In the genomic region with DNA sequence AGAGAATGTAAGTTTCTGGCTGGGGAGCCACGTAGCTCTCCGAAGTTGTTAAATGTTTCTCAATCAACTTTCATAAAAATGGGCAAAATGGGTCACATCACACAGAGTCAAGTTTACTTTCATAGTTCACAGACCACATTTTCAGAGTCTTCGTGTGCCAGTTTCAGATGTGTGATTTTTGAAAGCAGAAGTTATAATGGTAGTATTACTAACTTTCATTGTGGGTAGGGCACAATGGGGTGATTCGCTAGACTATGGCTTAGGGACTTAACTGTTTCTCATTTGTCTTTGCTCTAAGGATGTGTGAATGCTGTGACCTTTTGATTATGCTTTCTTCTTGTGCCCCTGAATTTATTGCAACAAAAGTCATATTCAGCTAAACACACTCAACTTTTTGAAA, we compare ENCODE assay signal across 14 cellular contexts.
DNase-seq lines count a peak whose midpoint lies in the region; ATAC-seq and TF ChIP-seq lines count a peak whose summit lies in the region.
"Had no signal": no experiment of that assay in that cellular context is flagged by ENCODE, and none has a peak within 500 bp of the region (broad histone marks: within the 10 kb centered on the region; RNA-seq: fewer than 3 reads in every experiment).

No MANE protein-coding gene starts in this region.

- peak overlapping the region; percentile 3; the same call in 1 of the 2 replicates for H2BK120ac ChIP-seq in IMR-90 (ENCODE audit: low read depth, low read length)

- no peak overlapping the region for H3K27ac ChIP-seq in IMR-90 (ENCODE audit: insufficient read depth, low read length)
- H3K27ac ChIP-seq: cardiac muscle cell, SJSA1, stomach had no signal

- peak overlapping the region; percentile 63; the same call in 1 of the 2 replicates for H2AK5ac ChIP-seq in IMR-90 (ENCODE audit: low read depth, low read length)

- no peak for TF ChIP-seq CTCF in IMR-90 (conservative IDR thresholded peaks at IDR 0.05; ENCODE audit: low read depth, low read length)

- TF ChIP-seq RAD21 in IMR-90 (IDR thresholded peaks at IDR 0.05; ENCODE audit: low read length), result no peak

- no peak overlapping the region for H3K9ac ChIP-seq in IMR-90 (ENCODE audit: low read depth, low read length)

- no peaks in the 10 kb centered on the region for H4K20me1 ChIP-seq in IMR-90 (ENCODE audit: insufficient read depth, low read length)

- H3K36me3 Mint-ChIP-seq in activated T-helper 2 cell treated with anti-CD3 and anti-CD28 coated beads, Interferon-gamma antibody, Interleukin-2, Interleukin-4, amounts not matched to agents 10 μg/mL and 5 μg/mL and 100 μg/mL, durations not matched to agents 14 hours and 24 hours and 36 hours (ENCODE audit: low read depth), result peaks cover 87% of the 10 kb centered on the region

- no peak overlapping the region for H3K56ac ChIP-seq in IMR-90 (ENCODE audit: extremely low read depth, insufficient read depth, low read length)

- no peak overlapping the region for H2BK20ac ChIP-seq in IMR-90 (ENCODE audit: low read depth, low read length)

- H3K4ac ChIP-seq in IMR-90 (ENCODE audit: low read depth, low read length), result peak overlapping the region; percentile 25; the same call in 1 of the 2 replicates

- DNase-seq in stimulated activated naive CD4-positive, alpha-beta T cell treated with Interleukin-2 at 50 U/mL for 16 hours (lab: John Stamatoyannopoulos, UW), result peak; percentile 31
- DNase-seq in stimulated activated naive CD4-positive, alpha-beta T cell (lab: John Stamatoyannopoulos, UW), result no peak
- no peak for DNase-seq in IMR-90
- DNase-seq in activated T-helper 2 cell treated with anti-CD3 and anti-CD28 coated beads, Interferon-gamma antibody, Interleukin-2, Interleukin-4, amounts not matched to agents 10 μg/mL and 5 μg/mL and 100 μg/mL, durations not matched to agents 14 hours and 24 hours and 36 hours (ENCODE audit: low spot score), result no peak
- no peak for DNase-seq in NCI-H2196 treated with DMSO at 0.1 percent for 48 hours (lab: John Stamatoyannopoulos, UW; ENCODE audit: unreplicated experiment)
- DNase-seq in KBM-7, result no peak
- DNase-seq in HEK293T (ENCODE audit: extremely low spot score), result no peak
- no peak for DNase-seq in NCI-H774 (lab: John Stamatoyannopoulos, UW)
- DNase-seq: activated effector memory CD4-positive, alpha-beta T cell treated with anti-CD3 and anti-CD28 coated beads, Interleukin-2, amount 50 U/mL, for 16 hours; kidney; NCI-H1930; stomach had no signal

- H3K4me2 ChIP-seq in IMR-90 (ENCODE audit: low read depth, low read length), result no peak overlapping the region

- H4K5ac ChIP-seq in IMR-90 (ENCODE audit: low read depth, low read length), result no peak overlapping the region

- peak overlapping the region; percentile 37; the same call in 1 of the 2 replicates for H4K91ac ChIP-seq in IMR-90 (ENCODE audit: insufficient read depth, low read depth, low read length)

- no peak overlapping the region for H4K8ac ChIP-seq in IMR-90 (ENCODE audit: low read depth in 2 of 2, low read length in 2 of 2)

- H3K14ac ChIP-seq in IMR-90 (replicated peaks; ENCODE audit: low read depth, low read length), result peak overlapping the region; percentile 57; the same call in 1 of the 2 replicates

- H3K4me1 ChIP-seq in IMR-90 (ENCODE audit: control insufficient read depth, insufficient read depth, low read length), result peaks cover 18% of the 10 kb centered on the region

- intact Hi-C loops in IMR-90 (cut with micrococcal nuclease), result no loop called here
- intact Hi-C loops in activated T-helper 2 cell treated with anti-CD3 and anti-CD28 coated beads, Interferon-gamma antibody, Interleukin-2, Interleukin-4, amounts not matched to agents 10 μg/mL and 5 μg/mL and 100 μg/mL, durations not matched to agents 14 hours and 24 hours and 36 hours (cut with micrococcal nuclease), result loop anchor here (1.0 to 5.0 kb wide), 7 partner anchors 9 to 436 kb away; no protein-coding TSS in a partner anchor

- no peak overlapping the region for H2AFZ ChIP-seq in IMR-90 (replicated peaks; ENCODE audit: low read length, poor library complexity)

- peak overlapping the region; percentile 20 for H3K4me3 Mint-ChIP-seq in activated T-helper 2 cell treated with anti-CD3 and anti-CD28 coated beads, Interferon-gamma antibody, Interleukin-2, Interleukin-4, amounts not matched to agents 10 μg/mL and 5 μg/mL and 100 μg/mL, durations not matched to agents 14 hours and 24 hours and 36 hours (ENCODE audit: low read depth)

- H3K27me3 Mint-ChIP-seq in activated T-helper 2 cell treated with anti-CD3 and anti-CD28 coated beads, Interferon-gamma antibody, Interleukin-2, Interleukin-4, amounts not matched to agents 10 μg/mL and 5 μg/mL and 100 μg/mL, durations not matched to agents 14 hours and 24 hours and 36 hours (ENCODE audit: low read depth), result no peaks in the 10 kb centered on the region

- WGBS in IMR-90 (ENCODE audit: extremely low coverage in 2 of 2, insufficient read length in 1 of 2), 2 experiments, result no CpG with 5 or more reads among the region's 4 CpGs

- peak overlapping the region; percentile 53; the same call in 1 of the 2 replicates for H3K23ac ChIP-seq in IMR-90 (ENCODE audit: low read depth, low read length)

- no TSS peak for BruUV-seq in IMR-90 (replicated peaks; lab: Mats Ljungman, UMichigan)

- peaks cover 78% of the 10 kb centered on the region for H3K4me1 Mint-ChIP-seq in activated T-helper 2 cell treated with anti-CD3 and anti-CD28 coated beads, Interferon-gamma antibody, Interleukin-2, Interleukin-4, amounts not matched to agents 10 μg/mL and 5 μg/mL and 100 μg/mL, durations not matched to agents 14 hours and 24 hours and 36 hours (ENCODE audit: low read depth)

- no peak overlapping the region for H2BK5ac ChIP-seq in IMR-90 (ENCODE audit: low read depth, low read length, poor library complexity, severe bottlenecking)

- 0 out of 3 replicates have a peak overlapping the region, but pooled peaks have one; percentile 10 for H2BK15ac ChIP-seq in IMR-90 (ENCODE audit: low read depth, low read length)

- peak overlapping the region; percentile 74 for H3K27ac Mint-ChIP-seq in activated T-helper 2 cell treated with anti-CD3 and anti-CD28 coated beads, Interferon-gamma antibody, Interleukin-2, Interleukin-4, amounts not matched to agents 10 μg/mL and 5 μg/mL and 100 μg/mL, durations not matched to agents 14 hours and 24 hours and 36 hours

- peaks cover 10% of the 10 kb centered on the region for H3K9me1 ChIP-seq in IMR-90 (ENCODE audit: insufficient read depth, low read length)

- H3K9me3 ChIP-seq in IMR-90 (ENCODE audit: control insufficient read depth, insufficient read depth, low read length), result no peaks in the 10 kb centered on the region
- H3K9me3 ChIP-seq: SJSA1, stomach had no signal

- H3K9me3 Mint-ChIP-seq in activated T-helper 2 cell treated with anti-CD3 and anti-CD28 coated beads, Interferon-gamma antibody, Interleukin-2, Interleukin-4, amounts not matched to agents 10 μg/mL and 5 μg/mL and 100 μg/mL, durations not matched to agents 14 hours and 24 hours and 36 hours, result no peaks in the 10 kb centered on the region

- H3K27me3 ChIP-seq in IMR-90 (ENCODE audit: control insufficient read depth, insufficient read depth, low read length), result no peaks in the 10 kb centered on the region
- H3K27me3 ChIP-seq: cardiac muscle cell, SJSA1, stomach had no signal

- CTCF ChIA-PET in IMR-90 (lab: Yijun Ruan, JAX) (interaction anchor here (0.6 kb wide), 2 partner anchors 109 to 244 kb away, joined by 3 read pairs; no protein-coding TSS in a partner anchor), HEK293T (lab: Yijun Ruan, JAX) (no interaction called here)

- POLR2A ChIA-PET in IMR-90 (lab: Charles Lee; ENCODE audit: unreplicated experiment) (no interaction called here), HEK293T (lab: Yijun Ruan, JAX) (no interaction called here)

- peaks cover 26 to 67% of the 10 kb centered on the region in 2 experiments for H3K79me1 ChIP-seq in IMR-90 (ENCODE audit: low read depth in 1 of 2, low read length in 2 of 2)

- in situ Hi-C loops in IMR-90 (cut with MboI; ENCODE audit: low sequenced_read_pairs) (no loop called here), KBM-7 (cut with MboI; ENCODE audit: low pct_unique_long_range_greater_than_20kb, low sequenced_read_pairs) (no loop called here)

- H3K18ac ChIP-seq in IMR-90 (ENCODE audit: low read depth, low read length), result no peak overlapping the region

- dilution Hi-C loops in IMR-90 (cut with HindIII; ENCODE audit: low sequenced_read_pairs, unreplicated experiment), result no loop called here

- H2AK9ac ChIP-seq in IMR-90 (replicated peaks; ENCODE audit: low read depth, low read length, poor library complexity), result no peak overlapping the region

- no peaks in the 10 kb centered on the region for H3K36me3 ChIP-seq in IMR-90 (ENCODE audit: control insufficient read depth, insufficient read depth, low read length)
- H3K36me3 ChIP-seq: cardiac muscle cell, stomach had no signal

- TF ChIP-seq POLR2A in IMR-90 (IDR thresholded peaks at IDR 0.05; ENCODE audit: low read depth, low read length), result no peak

- H3K4me3 ChIP-seq in IMR-90 (ENCODE audit: insufficient read depth, low read depth, low read length), result no peak overlapping the region
- H3K4me3 ChIP-seq: cardiac muscle cell, SJSA1, stomach had no signal

- ATAC-seq in IMR-90 (ENCODE audit: low read depth), result no peak

TF ChIP-seq in IMR-90, 13 proteins besides CTCF, POLR2A, EP300 and RAD21 (continues in another document):
- TF ChIP-seq, protein P1, sequence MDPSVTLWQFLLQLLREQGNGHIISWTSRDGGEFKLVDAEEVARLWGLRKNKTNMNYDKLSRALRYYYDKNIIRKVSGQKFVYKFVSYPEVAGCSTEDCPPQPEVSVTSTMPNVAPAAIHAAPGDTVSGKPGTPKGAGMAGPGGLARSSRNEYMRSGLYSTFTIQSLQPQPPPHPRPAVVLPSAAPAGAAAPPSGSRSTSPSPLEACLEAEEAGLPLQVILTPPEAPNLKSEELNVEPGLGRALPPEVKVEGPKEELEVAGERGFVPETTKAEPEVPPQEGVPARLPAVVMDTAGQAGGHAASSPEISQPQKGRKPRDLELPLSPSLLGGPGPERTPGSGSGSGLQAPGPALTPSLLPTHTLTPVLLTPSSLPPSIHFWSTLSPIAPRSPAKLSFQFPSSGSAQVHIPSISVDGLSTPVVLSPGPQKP (IDR thresholded peaks at IDR 0.05; ENCODE audit: borderline replicate concordance, low read depth, low read length), result no peak
- no peak for TF ChIP-seq CEBPB (IDR thresholded peaks at IDR 0.05; ENCODE audit: low read depth, low read length)

TF ChIP-seq in HEK293T, 16 proteins besides CTCF, POLR2A, EP300 and RAD21:
- TF ChIP-seq FOXK2 (IDR thresholded peaks at IDR 0.05) (no peak), TARDBP (IDR thresholded peaks at IDR 0.05) (no peak), BHLHE40 (IDR thresholded peaks at IDR 0.05; ENCODE audit: borderline replicate concordance) (no peak), ZNF384 (IDR thresholded peaks at IDR 0.05) (no peak), NFRKB (IDR thresholded peaks at IDR 0.05) (no peak), FOXA1 (IDR thresholded peaks at IDR 0.05) (no peak)
